ENCODE assay signal across 11 cellular contexts in the genomic region with DNA sequence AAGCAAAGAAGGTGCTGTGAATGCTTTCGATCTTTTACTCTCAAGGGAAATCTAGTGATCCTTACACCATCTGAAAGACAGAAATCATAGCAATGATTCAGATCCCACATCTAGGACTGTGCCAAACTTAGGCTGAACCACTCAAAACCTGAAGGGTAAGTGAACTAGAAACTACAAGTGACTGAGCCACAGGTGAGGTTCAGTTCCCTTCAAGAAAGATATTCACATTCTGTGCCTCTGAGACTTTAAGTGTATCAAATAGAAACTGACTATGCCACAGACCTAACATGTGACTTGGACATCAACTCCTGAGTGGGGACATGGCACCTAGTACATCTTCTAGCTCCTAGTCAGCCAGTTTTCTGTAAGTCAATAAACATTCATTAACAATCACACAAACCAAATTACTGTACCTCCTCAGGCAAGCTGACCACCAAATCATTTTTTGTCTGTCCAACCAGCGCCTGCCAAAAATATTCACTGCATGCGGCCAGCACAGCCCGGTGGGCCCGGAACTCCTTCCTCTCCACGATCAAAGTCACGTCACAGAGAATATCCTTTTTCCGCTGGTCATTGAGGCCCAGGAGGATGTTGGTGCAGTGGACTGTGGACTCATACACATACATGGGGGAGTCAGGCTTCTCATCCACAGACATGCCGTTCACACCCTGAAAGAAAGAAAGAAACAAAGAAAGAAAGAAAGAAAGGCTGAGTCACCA.
A peak's percentile ranks its signal among the peaks of the same experiment; 100 is the strongest.
DNase-seq lines count a peak whose midpoint lies in the region; ATAC-seq and TF ChIP-seq lines count a peak whose summit lies in the region.
"Had no signal": no experiment of that assay in that cellular context is flagged by ENCODE, and none has a peak within 500 bp of the region (broad histone marks: within the 10 kb centered on the region; RNA-seq: fewer than 3 reads in every experiment).

No MANE protein-coding gene starts in this region.

- peak overlapping the region; percentile 12 for H3K27ac ChIP-seq in smooth muscle cell (ENCODE audit: low read depth)

- no peaks in the 10 kb centered on the region for H3K27me3 Mint-ChIP-seq in activated CD8-positive, alpha-beta memory T cell treated with anti-CD3 and anti-CD28 coated beads, Interleukin-2, amount 10 ng/mL, durations not matched to agents 7 days and 5 days
- no peaks in the 10 kb centered on the region for H3K27me3 Mint-ChIP-seq in activated CD8-positive, alpha-beta T cell treated with anti-CD3 and anti-CD28 coated beads for 36 hours

- peak overlapping the region; percentile 50 for H3K27ac Mint-ChIP-seq in activated CD8-positive, alpha-beta memory T cell treated with anti-CD3 and anti-CD28 coated beads, Interleukin-2, amount 10 ng/mL, durations not matched to agents 7 days and 5 days
- H3K27ac Mint-ChIP-seq in activated CD8-positive, alpha-beta T cell treated with anti-CD3 and anti-CD28 coated beads for 36 hours: peak overlapping the region; percentile 82

- POLR2A ChIA-PET in activated CD8-positive, alpha-beta T cell treated with anti-CD3 and anti-CD28 coated beads for 36 hours (lab: Charles Lee): interaction anchor here (0.8 to 1.6 kb wide), 6 partner anchors 11 to 70 kb away, joined by 3 to 5 read pairs (median 3); no protein-coding TSS in a partner anchor

- H3K36me3 Mint-ChIP-seq in activated CD8-positive, alpha-beta memory T cell treated with anti-CD3 and anti-CD28 coated beads, Interleukin-2, amount 10 ng/mL, durations not matched to agents 7 days and 5 days: peaks cover 22% of the 10 kb centered on the region
- peaks cover 46% of the 10 kb centered on the region for H3K36me3 Mint-ChIP-seq in activated CD8-positive, alpha-beta T cell treated with anti-CD3 and anti-CD28 coated beads for 36 hours (ENCODE audit: low read depth)

- H3K9ac ChIP-seq in smooth muscle cell (ENCODE audit: low read depth): no peak overlapping the region

- H3K9me3 ChIP-seq in smooth muscle cell (replicated peaks; ENCODE audit: low read depth): no peaks in the 10 kb centered on the region

- H3K27me3 ChIP-seq in smooth muscle cell (ENCODE audit: low read depth): no peaks in the 10 kb centered on the region

- intact Hi-C loops in activated CD8-positive, alpha-beta T cell treated with anti-CD3 and anti-CD28 coated beads for 36 hours (cut with micrococcal nuclease): no loop called here

- H3K4me3 Mint-ChIP-seq in activated CD8-positive, alpha-beta memory T cell treated with anti-CD3 and anti-CD28 coated beads, Interleukin-2, amount 10 ng/mL, durations not matched to agents 7 days and 5 days: no peak overlapping the region
- H3K4me3 Mint-ChIP-seq in activated CD8-positive, alpha-beta T cell treated with anti-CD3 and anti-CD28 coated beads for 36 hours: no peak overlapping the region

- H3K79me2 ChIP-seq in smooth muscle cell (ENCODE audit: low read depth): no peaks in the 10 kb centered on the region

- no peak overlapping the region for H3K4me3 ChIP-seq in smooth muscle cell

- no peaks in the 10 kb centered on the region for H4K20me1 ChIP-seq in smooth muscle cell (ENCODE audit: low read depth)

- no peaks in the 10 kb centered on the region for H3F3A ChIP-seq in smooth muscle cell (ENCODE audit: low read depth)

- no peak overlapping the region for H3K4me2 ChIP-seq in smooth muscle cell

- CTCF ChIA-PET in activated CD8-positive, alpha-beta memory T cell treated with anti-CD3 and anti-CD28 coated beads, Interleukin-2, amount 10 ng/mL, durations not matched to agents 7 days and 5 days (lab: Charles Lee): interaction anchor here (1.2 to 1.5 kb wide), 2 partner anchors 9 to 19 kb away, joined by 3 to 4 read pairs; no protein-coding TSS in a partner anchor
- CTCF ChIA-PET in activated CD8-positive, alpha-beta T cell treated with anti-CD3 and anti-CD28 coated beads for 36 hours (lab: Charles Lee): interaction anchor here (0.6 to 1.5 kb wide), 4 partner anchors 21 to 112 kb away, joined by 3 to 4 read pairs (median 4); no protein-coding TSS in a partner anchor

- no peak overlapping the region for H2AFZ ChIP-seq in smooth muscle cell (ENCODE audit: low read depth)

- peaks cover 5% of the 10 kb centered on the region for H3K36me3 ChIP-seq in smooth muscle cell (ENCODE audit: low read depth)

- no peaks in the 10 kb centered on the region for H3K9me3 Mint-ChIP-seq in activated CD8-positive, alpha-beta memory T cell treated with anti-CD3 and anti-CD28 coated beads, Interleukin-2, amount 10 ng/mL, durations not matched to agents 7 days and 5 days (ENCODE audit: low read depth)
- H3K9me3 Mint-ChIP-seq in activated CD8-positive, alpha-beta T cell treated with anti-CD3 and anti-CD28 coated beads for 36 hours: no peaks in the 10 kb centered on the region

- no peak for TF ChIP-seq CTCF in activated CD8-positive, alpha-beta T cell treated with anti-CD3 and anti-CD28 coated beads for 36 hours (IDR thresholded peaks at IDR 0.05)
- TF ChIP-seq CTCF in smooth muscle cell (IDR thresholded peaks at IDR 0.05; ENCODE audit: borderline replicate concordance, insufficient read depth, poor library complexity, severe bottlenecking): no peak

- H3K4me1 Mint-ChIP-seq in activated CD8-positive, alpha-beta memory T cell treated with anti-CD3 and anti-CD28 coated beads, Interleukin-2, amount 10 ng/mL, durations not matched to agents 7 days and 5 days: peaks cover 24% of the 10 kb centered on the region
- peaks cover 56% of the 10 kb centered on the region for H3K4me1 Mint-ChIP-seq in activated CD8-positive, alpha-beta T cell treated with anti-CD3 and anti-CD28 coated beads for 36 hours (ENCODE audit: low read depth)

- peak; percentile 75 for ATAC-seq in activated CD8-positive, alpha-beta memory T cell treated with anti-CD3 and anti-CD28 coated beads, Interleukin-2, amount 10 ng/mL, durations not matched to agents 7 days and 5 days
- ATAC-seq in HG02870 (IDR thresholded peaks at IDR 0.05; ENCODE audit: unreplicated experiment): peak; percentile 70
- ATAC-seq in activated CD8-positive, alpha-beta T cell treated with anti-CD3 and anti-CD28 coated beads for 36 hours: peak; percentile 71

- 97% methylated on average over 9 of the region's 9 CpGs for WGBS in smooth muscle cell (ENCODE audit: low lambda C conversion rate)

- H3K4me1 ChIP-seq in smooth muscle cell (ENCODE audit: low read depth): peaks cover 14% of the 10 kb centered on the region

- peak; percentile 47 for DNase-seq in activated CD8-positive, alpha-beta memory T cell treated with anti-CD3 and anti-CD28 coated beads, Interleukin-2, amount 10 ng/mL, durations not matched to agents 7 days and 5 days
- no peak for DNase-seq in activated CD8-positive, alpha-beta memory T cell treated with anti-CD3 and anti-CD28 coated beads, Interleukin-2, amount 50 U/mL, for 48 hours
- peak; percentile 46 for DNase-seq in activated CD8-positive, alpha-beta T cell treated with anti-CD3 and anti-CD28 coated beads for 36 hours
- DNase-seq in smooth muscle cell (lab: John Stamatoyannopoulos, UW; ENCODE audit: unreplicated experiment) (no peak), NCI-H510A treated with DMSO at 0.1 percent for 48 hours (lab: John Stamatoyannopoulos, UW) (no peak), HPDE6-E6E7 (ENCODE audit: extremely low spot score) (no peak), NCI-H510A (lab: John Stamatoyannopoulos, UW) (no peak)
- DNase-seq: activated gamma-delta T cell, NCI-H1092, SHP77 had no signal

Comparison
In these comparisons a context has a peak if more than half of its experiments do, and no peak if none do; other contexts are left out.
1. DNase-seq: peak in activated CD8-positive, alpha-beta memory T cell treated with anti-CD3 and anti-CD28 coated beads, Interleukin-2, amount 10 ng/mL, durations not matched to agents 7 days and 5 days (single experiment) and activated CD8-positive, alpha-beta T cell treated with anti-CD3 and anti-CD28 coated beads for 36 hours (single experiment); none in activated CD8-positive, alpha-beta memory T cell treated with anti-CD3 and anti-CD28 coated beads, Interleukin-2, amount 50 U/mL, for 48 hours (single experiment), smooth muscle cell (single experiment), NCI-H510A treated with DMSO at 0.1 percent for 48 hours (single experiment), HPDE6-E6E7 (single experiment) and NCI-H510A (single experiment).
2. Peak in every context shown above with its lines, with median percentiles within 50 percentile points of each other: ATAC-seq.